Comparison of ENCODE assay signal across 17 cellular contexts in genomic region chr1:46830665-46831322, GRCh38. TPM values are rescaled to one million over a fixed set of nuclear protein-coding genes. Genes with fewer than 3 reads are reported as not detected.
DNase-seq lines count a peak whose midpoint lies in the region; ATAC-seq and TF ChIP-seq lines count a peak whose summit lies in the region.
"Had no signal": no experiment of that assay in that cellular context is flagged by ENCODE, and none has a peak within 500 bp of the region (broad histone marks: within the 10 kb centered on the region; RNA-seq: fewer than 3 reads in every experiment).

No MANE protein-coding gene starts in this region.

- H3K9me3 ChIP-seq in mammary epithelial cell (replicated peaks; ENCODE audit: insufficient read depth, low read length) (no peaks in the 10 kb centered on the region), left lung (no peaks in the 10 kb centered on the region)
- H3K9me3 ChIP-seq: HAP-1, SJCRH30 had no signal

- BruUV-seq in mammary epithelial cell (replicated peaks; lab: Mats Ljungman, UMichigan) = no TSS peak

- no peak overlapping the region for H3K9ac ChIP-seq in mammary epithelial cell (ENCODE audit: insufficient read depth, low read length)

- H3K27me3 ChIP-seq in mammary epithelial cell (ENCODE audit: insufficient read depth, low read length) (peaks cover 2% of the 10 kb centered on the region), left lung (no peaks in the 10 kb centered on the region)
- H3K27me3 ChIP-seq: SJCRH30 had no signal

- H3K36me3 ChIP-seq in mammary epithelial cell (ENCODE audit: insufficient read depth, low read length) = no peaks in the 10 kb centered on the region
- no peaks in the 10 kb centered on the region for H3K36me3 ChIP-seq in left lung
- H3K36me3 ChIP-seq: HAP-1, SJCRH30 had no signal

- no peak overlapping the region for H3K4me2 ChIP-seq in mammary epithelial cell (ENCODE audit: insufficient read depth, low read depth, low read length)

- no peaks in the 10 kb centered on the region for H3K79me2 ChIP-seq in mammary epithelial cell (ENCODE audit: insufficient read depth, low read length)

- CTCF ChIA-PET in mammary epithelial cell (lab: Charles Lee; ENCODE audit: low non-redundant PET) = no interaction called here

- dilution Hi-C loops in mammary epithelial cell (cut with HindIII; ENCODE audit: low sequenced_read_pairs) = no loop called here

- H3K4me1 ChIP-seq in mammary epithelial cell (ENCODE audit: insufficient read depth, low read length) = no peaks in the 10 kb centered on the region
- no peaks in the 10 kb centered on the region for H3K4me1 ChIP-seq in left lung
- H3K4me1 ChIP-seq: HAP-1, SJCRH30 had no signal

- H2AFZ ChIP-seq in mammary epithelial cell (ENCODE audit: low read depth, low read length) = peak overlapping the region; percentile 26

- in situ Hi-C loops in mammary epithelial cell (cut with MboI; ENCODE audit: low sequenced_read_pairs in 2 of 2) = no loop called here

- intact Hi-C loops in mammary epithelial cell (cut with micrococcal nuclease) (no loop called here), left lung (cut with DNase I) (no loop called here)

- 52% methylated on average over 7 of the region's 10 CpGs for WGBS in mammary epithelial cell (ENCODE audit: low coverage, missing lambda C conversion rate)

- TF ChIP-seq CTCF in mammary epithelial cell (conservative IDR thresholded peaks at IDR 0.05 in 1 of 2, IDR thresholded peaks at IDR 0.05 in 1 of 2; ENCODE audit: extremely low read depth in 1 of 2, insufficient read depth in 1 of 2, low read depth in 1 of 2, low read length in 2 of 2) (no peak), left lung (IDR thresholded peaks at IDR 0.05) (no peak)

- no peak overlapping the region for H3K27ac ChIP-seq in mammary epithelial cell (ENCODE audit: insufficient read depth, low read depth, low read length)
- no peak overlapping the region for H3K27ac ChIP-seq in left lung
- H3K27ac ChIP-seq: C4-2B, RWPE1, SJCRH30 had no signal

- ATAC-seq in left lung = peak; percentile 38
- no peak for ATAC-seq in HG03097 (IDR thresholded peaks at IDR 0.05; ENCODE audit: low FRiP score, unreplicated experiment)

- peak; percentile 81 for DNase-seq in DMS53 (lab: John Stamatoyannopoulos, UW)
- peak; percentile 36 for DNase-seq in HT1080 (ENCODE audit: low read depth)
- peak; percentile 12 for DNase-seq in mammary epithelial cell
- no peak for DNase-seq in left lung
- no peak for DNase-seq in foreskin melanocyte
- DNase-seq in activated T-cell treated with anti-CD3 and anti-CD28 coated beads, Interleukin-2, amount 50 U/mL, for 1 hour = no peak
- DNase-seq: DMS 273 treated with DMSO at 0.1 percent for 48 hours; NCI-H1105; NCI-H1694; NCI-H526 treated with DMSO at 0.1 percent for 48 hours; NK-92 treated with Interleukin-12 subunit alpha and Interleukin-12 subunit beta, amount 100 ng/mL, for 24 hours; SJCRH30 had no signal

- H4K20me1 ChIP-seq in mammary epithelial cell (ENCODE audit: insufficient read depth, low read length) = no peaks in the 10 kb centered on the region

- H3K4me3 ChIP-seq in mammary epithelial cell (replicated peaks in 1 of 3; ENCODE audit: insufficient read depth in 1 of 3, low read depth in 2 of 3, low read length in 3 of 3) (no peak overlapping the region), left lung (no peak overlapping the region)
- H3K4me3 ChIP-seq: HAP-1, SJCRH30 had no signal

RNA-seq across cellular contexts. Expression of gene CYP4B1, which starts 31.9 kb away (rescaled TPM):
- total RNA-seq in HT1080 (2014; rRNA removed; shearing (Covaris generic)) = not detected in 2 replicates
- polyA plus RNA-seq in HT1080 (2015; cell fraction: cytosol; rRNA removed) = not detected in 2 replicates
- not detected in 2 replicates for polyA plus RNA-seq in HT1080 (2015; cell fraction: nucleus; rRNA removed)
- under 1 TPM; 0.17 to 0.52 TPM for total RNA-seq in mammary epithelial cell
- 0.52 TPM for polyA plus RNA-seq in mammary epithelial cell
- polyA minus RNA-seq in mammary epithelial cell = not detected
- 100 to 1,000 TPM in 1 of 2 donors, 10 to 100 TPM in 1; 53.8 to 417 TPM for total RNA-seq in left lung
- total RNA-seq: OCI-LY7, SJCRH30 had no signal

Comparison
In these comparisons a context has a peak if more than half of its experiments do, and no peak if none do; other contexts are left out.
1. DNase-seq: peak in DMS53 (single experiment), HT1080 (single experiment) and mammary epithelial cell (single experiment); none in left lung (0 of 2), foreskin melanocyte (single experiment) and activated T-cell treated with anti-CD3 and anti-CD28 coated beads, Interleukin-2, amount 50 U/mL, for 1 hour (single experiment).
2. RNA of gene CYP4B1, which starts 31.9 kb away (total RNA-seq): 53.8 to 417 TPM in left lung; 0.17 to 0.52 TPM in mammary epithelial cell and not detected in HT1080; every median in the first group is over 10 times any median in the second.